In genomic region chr15:100218411-100218810, GRCh38 we compare ENCODE assay signal across 31 cellular contexts.
"Had no signal": no experiment of that assay in that cellular context is flagged by ENCODE, and none has a peak within 500 bp of the region (broad histone marks: within the 10 kb centered on the region; RNA-seq: fewer than 3 reads in every experiment).

No MANE protein-coding gene starts in this region.

- H3K4me3 Mint-ChIP-seq: activated B cell treated with CpG ODN at 0.5 μM for 24 hours; activated CD4-positive, alpha-beta memory T cell treated with anti-CD3 and anti-CD28 coated beads for 36 hours; activated CD4-positive, alpha-beta T cell treated with anti-CD3 and anti-CD28 coated beads, Interleukin-2, amount 10 ng/mL, durations not matched to agents 24 days and 14 days; activated CD8-positive, alpha-beta T cell treated with anti-CD3 and anti-CD28 coated beads for 36 hours; activated naive CD4-positive, alpha-beta T cell treated with anti-CD3 and anti-CD28 coated beads for 36 hours; activated naive CD4-positive, alpha-beta T cell treated with anti-CD3 and anti-CD28 coated beads, Interleukin-2, amount 50 U/mL, for 24 hours; activated naive CD8-positive, alpha-beta T cell; activated naive CD8-positive, alpha-beta T cell treated with anti-CD3 and anti-CD28 coated beads, Interleukin-2, amount 10 ng/mL, durations not matched to agents 7 days and 5 days; activated naive CD8-positive, alpha-beta T cell treated with anti-CD3 and anti-CD28 coated beads, Interleukin-2, amount 50 U/mL, for 24 hours; activated T-cell treated with anti-CD3 and anti-CD28 coated beads, Interleukin-2, amount 50 U/mL, for 4 hours; activated T-cell treated with anti-CD3 and anti-CD28 coated beads, Interleukin-2, amount 50 U/mL, for 72 hours; activated T-helper 1 cell treated with anti-CD3 and anti-CD28 coated beads, Interleukin-12 subunit alpha, Interleukin-12 subunit beta, Interleukin-2, Interleukin-4 antibody, amounts not matched to agents 30 ng/mL and 10 ng/mL and 1 ng/mL, durations not matched to agents 14 hours and 24 hours and 36 hours; activated T-helper 17 cell treated with anti-CD3 and anti-CD28 coated beads, Interleukin-2, amount 50 U/mL, for 72 hours; T-helper 1 cell treated with Interleukin-12 subunit alpha and Interleukin-12 subunit beta and Interleukin-4 antibody, amounts not matched to agents 30 μg/mL and 1 μg/mL, for 36 hours; T-helper 2 cell treated with Interferon-gamma antibody and Interleukin-4, amounts not matched to agents 5 μg/mL and 100 μg/mL, for 36 hours had no signal

- H3K27ac Mint-ChIP-seq: activated B cell treated with CpG ODN at 0.5 μM for 24 hours; activated CD4-positive, alpha-beta memory T cell treated with anti-CD3 and anti-CD28 coated beads for 36 hours; activated CD4-positive, alpha-beta T cell treated with anti-CD3 and anti-CD28 coated beads, Interleukin-2, amount 10 ng/mL, durations not matched to agents 24 days and 14 days; activated CD8-positive, alpha-beta T cell treated with anti-CD3 and anti-CD28 coated beads for 36 hours; activated naive CD4-positive, alpha-beta T cell treated with anti-CD3 and anti-CD28 coated beads for 36 hours; activated naive CD4-positive, alpha-beta T cell treated with anti-CD3 and anti-CD28 coated beads, Interleukin-2, amount 50 U/mL, for 24 hours; activated naive CD8-positive, alpha-beta T cell; activated naive CD8-positive, alpha-beta T cell treated with anti-CD3 and anti-CD28 coated beads, Interleukin-2, amount 10 ng/mL, durations not matched to agents 7 days and 5 days; activated naive CD8-positive, alpha-beta T cell treated with anti-CD3 and anti-CD28 coated beads, Interleukin-2, amount 50 U/mL, for 24 hours; activated T-cell treated with anti-CD3 and anti-CD28 coated beads, Interleukin-2, amount 50 U/mL, for 72 hours; activated T-helper 1 cell treated with anti-CD3 and anti-CD28 coated beads, Interleukin-12 subunit alpha, Interleukin-12 subunit beta, Interleukin-2, Interleukin-4 antibody, amounts not matched to agents 30 ng/mL and 10 ng/mL and 1 ng/mL, durations not matched to agents 14 hours and 24 hours and 36 hours; activated T-helper 17 cell treated with anti-CD3 and anti-CD28 coated beads, Interleukin-2, amount 50 U/mL, for 72 hours; T-helper 1 cell treated with Interleukin-12 subunit alpha and Interleukin-12 subunit beta and Interleukin-4 antibody, amounts not matched to agents 30 μg/mL and 1 μg/mL, for 36 hours; T-helper 2 cell treated with Interferon-gamma antibody and Interleukin-4, amounts not matched to agents 5 μg/mL and 100 μg/mL, for 36 hours had no signal

- ATAC-seq: activated CD8-positive, alpha-beta T cell treated with anti-CD3 and anti-CD28 coated beads for 36 hours; activated naive CD8-positive, alpha-beta T cell treated with anti-CD3 and anti-CD28 coated beads, Interleukin-2, amount 50 U/mL, for 24 hours; activated T-cell treated with anti-CD3 and anti-CD28 coated beads, Interleukin-2, amount 50 U/mL, for 4 hours; activated T-cell treated with anti-CD3 and anti-CD28 coated beads, Interleukin-2, amount 50 U/mL, for 72 hours; activated T-helper 17 cell treated with anti-CD3 and anti-CD28 coated beads, Interleukin-2, amount 50 U/mL, for 72 hours had no signal

- DNase-seq: activated B cell treated with CpG ODN at 0.5 μM for 24 hours; activated CD4-positive, alpha-beta memory T cell treated with anti-CD3 and anti-CD28 coated beads for 36 hours; activated CD4-positive, alpha-beta T cell treated with anti-CD3 and anti-CD28 coated beads for 4 hours; activated CD4-positive, alpha-beta T cell treated with anti-CD3 and anti-CD28 coated beads, Interleukin-2, amount 10 ng/mL, durations not matched to agents 24 days and 14 days; activated CD4-positive, alpha-beta T cell treated with anti-CD3 and anti-CD28 coated beads, Interleukin-2, amount 50 U/mL, for 1 hour; activated CD4-positive, alpha-beta T cell treated with anti-CD3 and anti-CD28 coated beads, Interleukin-2, amount 50 U/mL, for 4 hours; activated CD4-positive, CD25-positive, alpha-beta regulatory T cell treated with anti-CD3 and anti-CD28 coated beads, Interleukin-2, amount 50 U/mL, for 72 hours; activated CD8-positive, alpha-beta memory T cell treated with anti-CD3 and anti-CD28 coated beads, Interleukin-2, amount 50 U/mL, for 4 hours; activated CD8-positive, alpha-beta T cell treated with anti-CD3 and anti-CD28 coated beads for 36 hours; activated effector memory CD4-positive, alpha-beta T cell treated with anti-CD3 and anti-CD28 coated beads, Interleukin-2, amount 50 U/mL, for 16 hours; activated gamma-delta T cell treated with Interleukin-2 at 50 U/mL for 16 hours; activated naive CD4-positive, alpha-beta T cell; activated naive CD4-positive, alpha-beta T cell treated with anti-CD3 and anti-CD28 coated beads for 36 hours; activated naive CD8-positive, alpha-beta T cell treated with anti-CD3 and anti-CD28 coated beads, Interleukin-2, amount 10 ng/mL, durations not matched to agents 7 days and 5 days; activated naive CD8-positive, alpha-beta T cell treated with anti-CD3 and anti-CD28 coated beads, Interleukin-2, amount 50 U/mL, for 24 hours; activated T-cell treated with anti-CD3 and anti-CD28 coated beads for 4 hours; activated T-cell treated with anti-CD3 and anti-CD28 coated beads, Interleukin-2, amount 50 U/mL, for 1 hour; activated T-cell treated with anti-CD3 and anti-CD28 coated beads, Interleukin-2, amount 50 U/mL, for 4 hours; activated T-cell treated with anti-CD3 and anti-CD28 coated beads, Interleukin-2, amount 50 U/mL, for 72 hours; brain microvascular endothelial cell; central memory CD4-positive, alpha-beta T cell; SW 1271; T-helper 1 cell; T-helper 2 cell; T-helper 9 cell had no signal

- H3K9me3 Mint-ChIP-seq: activated B cell treated with CpG ODN at 0.5 μM for 24 hours; activated CD4-positive, alpha-beta memory T cell treated with anti-CD3 and anti-CD28 coated beads for 36 hours; activated CD4-positive, alpha-beta T cell treated with anti-CD3 and anti-CD28 coated beads, Interleukin-2, amount 10 ng/mL, durations not matched to agents 24 days and 14 days; activated CD8-positive, alpha-beta T cell treated with anti-CD3 and anti-CD28 coated beads for 36 hours; activated naive CD4-positive, alpha-beta T cell treated with anti-CD3 and anti-CD28 coated beads for 36 hours; activated naive CD4-positive, alpha-beta T cell treated with anti-CD3 and anti-CD28 coated beads, Interleukin-2, amount 50 U/mL, for 24 hours; activated naive CD8-positive, alpha-beta T cell treated with anti-CD3 and anti-CD28 coated beads, Interleukin-2, amount 10 ng/mL, durations not matched to agents 7 days and 5 days; activated naive CD8-positive, alpha-beta T cell treated with anti-CD3 and anti-CD28 coated beads, Interleukin-2, amount 50 U/mL, for 24 hours; activated T-cell treated with anti-CD3 and anti-CD28 coated beads, Interleukin-2, amount 50 U/mL, for 4 hours; activated T-cell treated with anti-CD3 and anti-CD28 coated beads, Interleukin-2, amount 50 U/mL, for 72 hours; activated T-helper 1 cell treated with anti-CD3 and anti-CD28 coated beads, Interleukin-12 subunit alpha, Interleukin-12 subunit beta, Interleukin-2, Interleukin-4 antibody, amounts not matched to agents 30 ng/mL and 10 ng/mL and 1 ng/mL, durations not matched to agents 14 hours and 24 hours and 36 hours; activated T-helper 17 cell treated with anti-CD3 and anti-CD28 coated beads, Interleukin-2, amount 50 U/mL, for 72 hours; T-helper 1 cell treated with Interleukin-12 subunit alpha and Interleukin-12 subunit beta and Interleukin-4 antibody, amounts not matched to agents 30 μg/mL and 1 μg/mL, for 36 hours; T-helper 2 cell treated with Interferon-gamma antibody and Interleukin-4, amounts not matched to agents 5 μg/mL and 100 μg/mL, for 36 hours had no signal

- H3K4me1 Mint-ChIP-seq: activated B cell treated with CpG ODN at 0.5 μM for 24 hours; activated CD4-positive, alpha-beta T cell treated with anti-CD3 and anti-CD28 coated beads, Interleukin-2, amount 10 ng/mL, durations not matched to agents 24 days and 14 days; activated naive CD4-positive, alpha-beta T cell treated with anti-CD3 and anti-CD28 coated beads, Interleukin-2, amount 50 U/mL, for 24 hours; activated naive CD8-positive, alpha-beta T cell treated with anti-CD3 and anti-CD28 coated beads, Interleukin-2, amount 10 ng/mL, durations not matched to agents 7 days and 5 days; activated naive CD8-positive, alpha-beta T cell treated with anti-CD3 and anti-CD28 coated beads, Interleukin-2, amount 50 U/mL, for 24 hours; activated T-helper 17 cell treated with anti-CD3 and anti-CD28 coated beads, Interleukin-2, amount 50 U/mL, for 72 hours had no signal

- H3K27me3 Mint-ChIP-seq: activated B cell treated with CpG ODN at 0.5 μM for 24 hours; activated CD4-positive, alpha-beta memory T cell treated with anti-CD3 and anti-CD28 coated beads for 36 hours; activated CD8-positive, alpha-beta T cell treated with anti-CD3 and anti-CD28 coated beads for 36 hours; activated naive CD4-positive, alpha-beta T cell treated with anti-CD3 and anti-CD28 coated beads, Interleukin-2, amount 50 U/mL, for 24 hours; activated naive CD8-positive, alpha-beta T cell; activated naive CD8-positive, alpha-beta T cell treated with anti-CD3 and anti-CD28 coated beads, Interleukin-2, amount 10 ng/mL, durations not matched to agents 7 days and 5 days; activated naive CD8-positive, alpha-beta T cell treated with anti-CD3 and anti-CD28 coated beads, Interleukin-2, amount 50 U/mL, for 24 hours; activated T-helper 17 cell treated with anti-CD3 and anti-CD28 coated beads, Interleukin-2, amount 50 U/mL, for 72 hours had no signal

- H3K36me3 Mint-ChIP-seq: activated CD4-positive, alpha-beta memory T cell treated with anti-CD3 and anti-CD28 coated beads for 36 hours; activated naive CD8-positive, alpha-beta T cell; activated naive CD8-positive, alpha-beta T cell treated with anti-CD3 and anti-CD28 coated beads, Interleukin-2, amount 10 ng/mL, durations not matched to agents 7 days and 5 days had no signal
